2 cellular contexts compared by ENCODE assay signal in genomic region chr5:58447231-58447630, GRCh38.
TF ChIP-seq lines count a peak whose summit lies in the region.

No MANE protein-coding gene starts in this region.

TF ChIP-seq in SK-N-SH, 30 proteins besides CTCF, POLR2A, EP300 and RAD21:
- TF ChIP-seq FOSL2 (IDR thresholded peaks at IDR 0.05; ENCODE audit: borderline replicate concordance, low read depth) (peak; percentile 52; the same call in 1 of the 2 replicates), EZH2phosphoT487 (IDR thresholded peaks at IDR 0.05; ENCODE audit: borderline replicate concordance, low read depth) (no peak), TCF12 (IDR thresholded peaks at IDR 0.05) (peak; percentile 39; the same call in 1 of the 2 replicates), SMC3 (IDR thresholded peaks at IDR 0.05; ENCODE audit: low read depth, low read length) (no peak), JUND (IDR thresholded peaks at IDR 0.05) (peak; percentile 29; the same call in 1 of the 2 replicates)
- TF ChIP-seq, protein P1, sequence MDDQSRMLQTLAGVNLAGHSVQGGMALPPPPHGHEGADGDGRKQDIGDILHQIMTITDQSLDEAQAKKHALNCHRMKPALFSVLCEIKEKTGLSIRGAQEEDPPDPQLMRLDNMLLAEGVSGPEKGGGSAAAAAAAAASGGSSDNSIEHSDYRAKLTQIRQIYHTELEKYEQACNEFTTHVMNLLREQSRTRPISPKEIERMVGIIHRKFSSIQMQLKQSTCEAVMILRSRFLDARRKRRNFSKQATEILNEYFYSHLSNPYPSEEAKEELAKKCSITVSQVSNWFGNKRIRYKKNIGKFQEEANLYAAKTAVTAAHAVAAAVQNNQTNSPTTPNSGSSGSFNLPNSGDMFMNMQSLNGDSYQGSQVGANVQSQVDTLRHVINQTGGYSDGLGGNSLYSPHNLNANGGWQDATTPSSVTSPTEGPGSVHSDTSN (IDR thresholded peaks at IDR 0.05), result peak; percentile 47

TF ChIP-seq in SK-N-SH treated with all-trans-retinoic acid at 6 μM for 48 hours, 23 proteins besides CTCF, POLR2A, EP300 and RAD21:
- TF ChIP-seq CREB5 (CRISPR knock-in tag; IDR thresholded peaks at IDR 0.05; ENCODE audit: low read depth) (no peak), CSDC2 (CRISPR knock-in tag; IDR thresholded peaks at IDR 0.05) (no peak), BACH2 (CRISPR knock-in tag; IDR thresholded peaks at IDR 0.05; ENCODE audit: borderline replicate concordance) (no peak), ARNTL (CRISPR knock-in tag; IDR thresholded peaks at IDR 0.05; ENCODE audit: borderline replicate concordance, low read depth) (no peak), OSR1 (CRISPR knock-in tag; IDR thresholded peaks at IDR 0.05) (no peak), ZC3H10 (CRISPR knock-in tag; IDR thresholded peaks at IDR 0.05) (no peak), ZFP30 (CRISPR knock-in tag; IDR thresholded peaks at IDR 0.05) (no peak), PPARA (CRISPR knock-in tag; IDR thresholded peaks at IDR 0.05; ENCODE audit: borderline replicate concordance) (no peak), TOX (CRISPR knock-in tag; IDR thresholded peaks at IDR 0.05; ENCODE audit: borderline replicate concordance) (no peak), SNAI2 (CRISPR knock-in tag; IDR thresholded peaks at IDR 0.05) (no peak), ZNF565 (CRISPR knock-in tag; conservative IDR thresholded peaks at IDR 0.05; ENCODE audit: low read depth) (no peak), RARB (CRISPR knock-in tag; IDR thresholded peaks at IDR 0.05) (no peak), PATZ1 (CRISPR knock-in tag; IDR thresholded peaks at IDR 0.05; ENCODE audit: borderline replicate concordance) (no peak), ZFP3 (CRISPR knock-in tag; IDR thresholded peaks at IDR 0.05) (no peak), CSRNP3 (CRISPR knock-in tag; IDR thresholded peaks at IDR 0.05) (no peak), GLIS3 (CRISPR knock-in tag; IDR thresholded peaks at IDR 0.05) (no peak)
- TF ChIP-seq, protein P2, sequence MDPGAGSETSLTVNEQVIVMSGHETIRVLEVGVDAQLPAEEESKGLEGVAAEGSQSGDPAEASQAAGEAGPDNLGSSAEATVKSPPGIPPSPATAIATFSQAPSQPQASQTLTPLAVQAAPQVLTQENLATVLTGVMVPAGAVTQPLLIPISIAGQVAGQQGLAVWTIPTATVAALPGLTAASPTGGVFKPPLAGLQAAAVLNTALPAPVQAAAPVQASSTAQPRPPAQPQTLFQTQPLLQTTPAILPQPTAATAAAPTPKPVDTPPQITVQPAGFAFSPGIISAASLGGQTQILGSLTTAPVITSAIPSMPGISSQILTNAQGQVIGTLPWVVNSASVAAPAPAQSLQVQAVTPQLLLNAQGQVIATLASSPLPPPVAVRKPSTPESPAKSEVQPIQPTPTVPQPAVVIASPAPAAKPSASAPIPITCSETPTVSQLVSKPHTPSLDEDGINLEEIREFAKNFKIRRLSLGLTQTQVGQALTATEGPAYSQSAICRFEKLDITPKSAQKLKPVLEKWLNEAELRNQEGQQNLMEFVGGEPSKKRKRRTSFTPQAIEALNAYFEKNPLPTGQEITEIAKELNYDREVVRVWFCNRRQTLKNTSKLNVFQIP (CRISPR knock-in tag; IDR thresholded peaks at IDR 0.05; ENCODE audit: borderline replicate concordance, low read depth), result no peak
- TF ChIP-seq, protein P3, sequence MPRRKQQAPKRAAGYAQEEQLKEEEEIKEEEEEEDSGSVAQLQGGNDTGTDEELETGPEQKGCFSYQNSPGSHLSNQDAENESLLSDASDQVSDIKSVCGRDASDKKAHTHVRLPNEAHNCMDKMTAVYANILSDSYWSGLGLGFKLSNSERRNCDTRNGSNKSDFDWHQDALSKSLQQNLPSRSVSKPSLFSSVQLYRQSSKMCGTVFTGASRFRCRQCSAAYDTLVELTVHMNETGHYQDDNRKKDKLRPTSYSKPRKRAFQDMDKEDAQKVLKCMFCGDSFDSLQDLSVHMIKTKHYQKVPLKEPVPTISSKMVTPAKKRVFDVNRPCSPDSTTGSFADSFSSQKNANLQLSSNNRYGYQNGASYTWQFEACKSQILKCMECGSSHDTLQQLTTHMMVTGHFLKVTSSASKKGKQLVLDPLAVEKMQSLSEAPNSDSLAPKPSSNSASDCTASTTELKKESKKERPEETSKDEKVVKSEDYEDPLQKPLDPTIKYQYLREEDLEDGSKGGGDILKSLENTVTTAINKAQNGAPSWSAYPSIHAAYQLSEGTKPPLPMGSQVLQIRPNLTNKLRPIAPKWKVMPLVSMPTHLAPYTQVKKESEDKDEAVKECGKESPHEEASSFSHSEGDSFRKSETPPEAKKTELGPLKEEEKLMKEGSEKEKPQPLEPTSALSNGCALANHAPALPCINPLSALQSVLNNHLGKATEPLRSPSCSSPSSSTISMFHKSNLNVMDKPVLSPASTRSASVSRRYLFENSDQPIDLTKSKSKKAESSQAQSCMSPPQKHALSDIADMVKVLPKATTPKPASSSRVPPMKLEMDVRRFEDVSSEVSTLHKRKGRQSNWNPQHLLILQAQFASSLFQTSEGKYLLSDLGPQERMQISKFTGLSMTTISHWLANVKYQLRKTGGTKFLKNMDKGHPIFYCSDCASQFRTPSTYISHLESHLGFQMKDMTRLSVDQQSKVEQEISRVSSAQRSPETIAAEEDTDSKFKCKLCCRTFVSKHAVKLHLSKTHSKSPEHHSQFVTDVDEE (CRISPR knock-in tag; IDR thresholded peaks at IDR 0.05), result no peak
